Comparison of ENCODE assay signal across 25 cellular contexts in genomic region chr3:29708884-29709283, GRCh38.
"Had no signal": no experiment of that assay in that cellular context is flagged by ENCODE, and none has a peak within 500 bp of the region (broad histone marks: within the 10 kb centered on the region; RNA-seq: fewer than 3 reads in every experiment).

No MANE protein-coding gene starts in this region.

- DNase-seq: activated CD4-positive, alpha-beta memory T cell treated with anti-CD3 and anti-CD28 coated beads for 36 hours; activated CD4-positive, alpha-beta T cell treated with anti-CD3 and anti-CD28 coated beads for 48 hours; activated gamma-delta T cell; activated naive CD4-positive, alpha-beta T cell treated with anti-CD3 and anti-CD28 coated beads, Interleukin-2, amount 50 U/mL, for 16 hours; activated naive CD8-positive, alpha-beta T cell treated with anti-CD3 and anti-CD28 coated beads, Interleukin-2, amount 50 U/mL, for 24 hours; caudate nucleus; effector CD4-positive, alpha-beta T cell; foreskin fibroblast; glutamatergic neuron; hypothalamus; naive B cell; ovary; right lobe of liver; small intestine; stimulated activated CD4-positive, alpha-beta T cell treated with anti-CD3 and anti-CD28 coated beads, Interleukin-2, amount 100 ng/mL, for 24 hours; stimulated activated naive CD8-positive, alpha-beta T cell treated with anti-CD3 and anti-CD28 coated beads, Interleukin-15, amount 100 ng/mL, for 72 hours had no signal

- H3K27ac ChIP-seq: neutrophil, ovary, right lobe of liver, tibial artery had no signal

- H3K4me1 Mint-ChIP-seq: activated naive CD8-positive, alpha-beta T cell treated with anti-CD3 and anti-CD28 coated beads, Interleukin-2, amount 50 U/mL, for 24 hours; memory B cell; naive B cell; stimulated activated effector memory CD8-positive, alpha-beta T cell treated with anti-CD3 and anti-CD28 coated beads, Interleukin-12 subunit alpha, Interleukin-12 subunit beta, amount 100 ng/mL, for 72 hours; stimulated activated naive CD8-positive, alpha-beta T cell treated with anti-CD3 and anti-CD28 coated beads, Interleukin-15, amount 100 ng/mL, for 72 hours had no signal

- H3K4me3 Mint-ChIP-seq: activated CD4-positive, alpha-beta memory T cell treated with anti-CD3 and anti-CD28 coated beads for 36 hours; activated naive CD8-positive, alpha-beta T cell treated with anti-CD3 and anti-CD28 coated beads, Interleukin-2, amount 50 U/mL, for 24 hours; brain; dendritic cell treated with granulocyte-macrophage colony-stimulating factor and Interleukin-4, amounts not matched to agents 40 ng/mL and 50 ng/mL, for 4 days; memory B cell; naive B cell; stimulated activated effector memory CD8-positive, alpha-beta T cell treated with anti-CD3 and anti-CD28 coated beads, Interleukin-12 subunit alpha, Interleukin-12 subunit beta, amount 100 ng/mL, for 72 hours; stimulated activated naive CD8-positive, alpha-beta T cell treated with anti-CD3 and anti-CD28 coated beads, Interleukin-15, amount 100 ng/mL, for 72 hours; T-helper 1 cell treated with Interleukin-12 subunit alpha and Interleukin-12 subunit beta and Interleukin-4 antibody, amounts not matched to agents 30 μg/mL and 1 μg/mL, for 36 hours had no signal

- H3K4me1 ChIP-seq: right lobe of liver had no signal

- H3K27me3 ChIP-seq: neutrophil, ovary, right lobe of liver, tibial artery had no signal

- H3K9me3 ChIP-seq: neutrophil, ovary, right lobe of liver, tibial artery had no signal

- ATAC-seq: activated naive CD8-positive, alpha-beta T cell treated with anti-CD3 and anti-CD28 coated beads, Interleukin-2, amount 50 U/mL, for 24 hours; right lobe of liver; stimulated activated effector memory CD8-positive, alpha-beta T cell treated with anti-CD3 and anti-CD28 coated beads, Interleukin-12 subunit alpha, Interleukin-12 subunit beta, amount 100 ng/mL, for 72 hours; stimulated activated naive CD8-positive, alpha-beta T cell treated with anti-CD3 and anti-CD28 coated beads, Interleukin-15, amount 100 ng/mL, for 72 hours had no signal

- H3K36me3 ChIP-seq: neutrophil, ovary, right lobe of liver, tibial artery had no signal

- H3K27me3 Mint-ChIP-seq: activated CD4-positive, alpha-beta memory T cell treated with anti-CD3 and anti-CD28 coated beads for 36 hours; activated naive CD8-positive, alpha-beta T cell treated with anti-CD3 and anti-CD28 coated beads, Interleukin-2, amount 50 U/mL, for 24 hours; dendritic cell treated with granulocyte-macrophage colony-stimulating factor and Interleukin-4, amounts not matched to agents 40 ng/mL and 50 ng/mL, for 4 days; memory B cell; naive B cell; stimulated activated naive CD8-positive, alpha-beta T cell treated with anti-CD3 and anti-CD28 coated beads, Interleukin-15, amount 100 ng/mL, for 72 hours had no signal

- FAIRE-seq: endometrium, small intestine, urothelium cell line had no signal

- H3K4me3 ChIP-seq: ovary, right lobe of liver, tibial artery had no signal

- H3K27ac Mint-ChIP-seq: activated CD4-positive, alpha-beta memory T cell treated with anti-CD3 and anti-CD28 coated beads for 36 hours; activated naive CD8-positive, alpha-beta T cell treated with anti-CD3 and anti-CD28 coated beads, Interleukin-2, amount 50 U/mL, for 24 hours; brain; dendritic cell treated with granulocyte-macrophage colony-stimulating factor and Interleukin-4, amounts not matched to agents 40 ng/mL and 50 ng/mL, for 4 days; memory B cell; naive B cell; stimulated activated effector memory CD8-positive, alpha-beta T cell treated with anti-CD3 and anti-CD28 coated beads, Interleukin-12 subunit alpha, Interleukin-12 subunit beta, amount 100 ng/mL, for 72 hours; stimulated activated naive CD8-positive, alpha-beta T cell treated with anti-CD3 and anti-CD28 coated beads, Interleukin-15, amount 100 ng/mL, for 72 hours; T-helper 1 cell treated with Interleukin-12 subunit alpha and Interleukin-12 subunit beta and Interleukin-4 antibody, amounts not matched to agents 30 μg/mL and 1 μg/mL, for 36 hours had no signal

- H3K9me3 Mint-ChIP-seq: activated CD4-positive, alpha-beta memory T cell treated with anti-CD3 and anti-CD28 coated beads for 36 hours; activated naive CD8-positive, alpha-beta T cell treated with anti-CD3 and anti-CD28 coated beads, Interleukin-2, amount 50 U/mL, for 24 hours; dendritic cell treated with granulocyte-macrophage colony-stimulating factor and Interleukin-4, amounts not matched to agents 40 ng/mL and 50 ng/mL, for 4 days; memory B cell; naive B cell; stimulated activated naive CD8-positive, alpha-beta T cell treated with anti-CD3 and anti-CD28 coated beads, Interleukin-15, amount 100 ng/mL, for 72 hours; T-helper 1 cell treated with Interleukin-12 subunit alpha and Interleukin-12 subunit beta and Interleukin-4 antibody, amounts not matched to agents 30 μg/mL and 1 μg/mL, for 36 hours had no signal

- H3K36me3 Mint-ChIP-seq: activated CD4-positive, alpha-beta memory T cell treated with anti-CD3 and anti-CD28 coated beads for 36 hours; brain; memory B cell; naive B cell; stimulated activated effector memory CD8-positive, alpha-beta T cell treated with anti-CD3 and anti-CD28 coated beads, Interleukin-12 subunit alpha, Interleukin-12 subunit beta, amount 100 ng/mL, for 72 hours had no signal
